ENCODE assay signal across 1 cellular context in the genomic region with DNA sequence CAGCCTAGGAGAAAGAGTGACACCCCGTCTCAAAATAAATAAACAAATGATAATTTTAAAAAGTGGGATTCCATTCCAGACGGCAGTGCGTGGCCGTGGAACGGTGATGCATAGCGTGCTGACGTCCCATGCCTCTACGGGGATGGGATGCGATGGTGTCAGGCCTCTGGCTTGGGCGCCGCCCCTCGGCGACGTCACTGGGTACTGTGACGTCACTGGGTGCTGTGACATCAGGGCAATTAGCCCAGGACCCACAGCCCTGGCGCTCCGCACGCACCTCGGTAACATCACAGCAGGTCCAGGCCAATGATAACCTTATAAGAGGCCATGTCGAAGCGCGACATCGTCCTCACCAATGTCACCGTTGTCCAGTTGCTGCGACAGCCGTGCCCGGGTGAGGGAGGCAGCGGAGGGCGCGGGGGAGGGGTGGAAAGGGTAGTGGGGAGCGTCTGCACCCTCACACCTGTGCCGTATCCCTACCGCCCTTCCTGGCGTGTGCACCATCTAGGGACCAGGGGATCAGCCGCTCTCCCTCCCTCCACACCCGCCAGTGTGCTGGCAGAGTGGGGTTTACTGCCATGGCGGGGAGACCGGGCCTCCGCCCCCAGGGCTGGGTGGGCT.
TF ChIP-seq lines count a peak whose summit lies in the region.

TSS of gene GAPDHS (plus strand) at position 256 of the 621 bp plus-strand sequence. CDS start at position 328, 72 bp downstream.

TF ChIP-seq in GM12891, 5 proteins besides CTCF, POLR2A, EP300 and RAD21:
- TF ChIP-seq SPI1 (IDR thresholded peaks at IDR 0.05; ENCODE audit: low read depth, low read length) (no peak), TAF1 (IDR thresholded peaks at IDR 0.05; ENCODE audit: low read depth, low read length) (no peak), POU2F2 (IDR thresholded peaks at IDR 0.05; ENCODE audit: low read depth, low read length) (no peak), PAX5 (IDR thresholded peaks at IDR 0.05; ENCODE audit: insufficient read depth, low read length, severe bottlenecking) (no peak), POLR2AphosphoS5 (IDR thresholded peaks at IDR 0.05; ENCODE audit: low read depth, low read length) (no peak)
